Comparison of ENCODE assay signal across 8 cellular contexts in the genomic region with DNA sequence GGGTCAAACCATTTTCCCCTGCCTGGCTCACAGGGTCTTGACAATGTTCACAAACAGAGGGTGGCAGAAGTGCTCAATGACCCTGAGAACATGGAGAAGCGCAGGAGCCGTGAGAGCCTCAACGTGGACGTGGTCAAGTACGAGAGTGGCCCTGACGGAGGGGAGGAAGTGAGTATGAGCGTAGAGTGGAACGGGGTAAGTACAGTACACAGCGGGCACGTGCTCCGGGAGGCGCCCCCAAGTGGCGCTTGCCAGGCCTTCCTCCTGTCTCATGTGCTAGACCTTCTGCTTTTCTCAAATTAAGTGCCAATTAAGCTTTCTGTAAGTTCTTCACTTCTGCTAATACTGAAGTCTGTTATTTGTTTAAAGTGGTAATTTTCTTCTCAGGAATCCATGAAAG. TPM values are rescaled to one million over a fixed set of nuclear protein-coding genes. Genes with fewer than 3 reads are reported as not detected.
DNase-seq lines count a peak whose midpoint lies in the region; ATAC-seq, FAIRE-seq and TF ChIP-seq lines count a peak whose summit lies in the region.

No MANE protein-coding gene starts in this region.

- H3K27ac ChIP-seq in liver (ENCODE audit: low read depth in 1 of 2, low read length in 2 of 2) (no peak overlapping the region), stomach smooth muscle (ENCODE audit: low read length) (peak overlapping the region; percentile 55)

- H3K27me3 ChIP-seq in liver (ENCODE audit: control insufficient read depth in 4 of 4, insufficient read depth in 4 of 4, low read length in 3 of 4) (no peaks in the 10 kb centered on the region), stomach smooth muscle (ENCODE audit: control insufficient read depth in 1 of 2, insufficient read depth in 2 of 2, low read length in 2 of 2) (no peaks in the 10 kb centered on the region)

- no peaks in the 10 kb centered on the region for H3K9me3 ChIP-seq in liver (ENCODE audit: control insufficient read depth in 4 of 4, low read length in 3 of 4)
- H3K9me3 ChIP-seq in stomach smooth muscle (ENCODE audit: control insufficient read depth in 2 of 2, low read length in 2 of 2) = no peaks in the 10 kb centered on the region

- in situ Hi-C loops in SK-MEL-5 (cut with HindIII; ENCODE audit: low pct_unique_long_range_greater_than_20kb, low sequenced_read_pairs) (no loop called here), astrocyte of the spinal cord (cut with HindIII; ENCODE audit: low sequenced_read_pairs) (no loop called here)

- WGBS in liver = 60% methylated on average over 13 of the region's 13 CpGs

- H3K4me1 ChIP-seq in liver (ENCODE audit: control insufficient read depth in 4 of 4, insufficient read depth in 4 of 4, low read length in 3 of 4) = no peaks in the 10 kb centered on the region
- peaks cover 11% of the 10 kb centered on the region for H3K4me1 ChIP-seq in stomach smooth muscle (ENCODE audit: control insufficient read depth, insufficient read depth, low read length)

- no peak for FAIRE-seq in RCC 7860 (lab: Jason Lieb, UNC)

- H3K36me3 ChIP-seq in liver (ENCODE audit: control insufficient read depth in 4 of 4, insufficient read depth in 3 of 4, low read depth in 1 of 4, low read length in 3 of 4) (peaks cover 8 to 82% (median 64%) of the 10 kb centered on the region in 4 donors), stomach smooth muscle (ENCODE audit: control insufficient read depth in 2 of 2, insufficient read depth in 2 of 2, low read length in 2 of 2) (peaks cover 52 to 53% of the 10 kb centered on the region in 2 donors)

- TF ChIP-seq RAD21 in liver (IDR thresholded peaks at IDR 0.05) = peak; percentile 45 to 65

- peak; percentile 79 for TF ChIP-seq CTCF in GM12865 (IDR thresholded peaks at IDR 0.05; ENCODE audit: insufficient read depth, low read depth, low read length, missing control alignments)
- peak; percentile 57 for TF ChIP-seq CTCF in astrocyte of the spinal cord (IDR thresholded peaks at IDR 0.05; ENCODE audit: low read depth, low read length)
- peak; percentile 25 for TF ChIP-seq CTCF in liver (IDR thresholded peaks at IDR 0.05; ENCODE audit: low read depth, low read length, missing input control)

- H3K4me3 ChIP-seq in GM12865 (ENCODE audit: low read depth, low read length) = no peak overlapping the region
- no peak overlapping the region for H3K4me3 ChIP-seq in astrocyte of the spinal cord (ENCODE audit: low read depth, low read length)
- H3K4me3 ChIP-seq in liver (ENCODE audit: low read depth in 1 of 3, low read length in 3 of 3) = no peak overlapping the region
- H3K4me3 ChIP-seq in stomach smooth muscle (ENCODE audit: low read length in 2 of 2) = no peak overlapping the region

- H3K9ac ChIP-seq in liver (ENCODE audit: low read depth in 1 of 2, low read length in 2 of 2) (no peak overlapping the region), stomach smooth muscle (ENCODE audit: low read length in 2 of 2) (no peak overlapping the region)

- DNase-seq in GM12865 (ENCODE audit: low read depth) (peak; percentile 82), SK-MEL-5 (ENCODE audit: low read depth, low spot score) (peak; percentile 67), astrocyte of the spinal cord (ENCODE audit: low read depth, low spot score) (peak; percentile 16), NCI-H1417 treated with DMSO at 0.1 percent for 48 hours (lab: John Stamatoyannopoulos, UW) (no peak), RCC 7860 (ENCODE audit: low spot score) (no peak)

- peak; percentile 70 for ATAC-seq in HG02642 (IDR thresholded peaks at IDR 0.05; ENCODE audit: poor library complexity, unreplicated experiment)

TF ChIP-seq in liver, 16 proteins besides CTCF, POLR2A, EP300 and RAD21:
- TF ChIP-seq RXRA (IDR thresholded peaks at IDR 0.05) (peak in 1 of 2 donors; percentile 21), HNF4G (IDR thresholded peaks at IDR 0.05) (no peak), FOXA2 (IDR thresholded peaks at IDR 0.05) (no peak)
- TF ChIP-seq, protein P1, sequence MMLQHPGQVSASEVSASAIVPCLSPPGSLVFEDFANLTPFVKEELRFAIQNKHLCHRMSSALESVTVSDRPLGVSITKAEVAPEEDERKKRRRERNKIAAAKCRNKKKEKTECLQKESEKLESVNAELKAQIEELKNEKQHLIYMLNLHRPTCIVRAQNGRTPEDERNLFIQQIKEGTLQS (IDR thresholded peaks at IDR 0.05) = no peak
- TF ChIP-seq, protein P2, sequence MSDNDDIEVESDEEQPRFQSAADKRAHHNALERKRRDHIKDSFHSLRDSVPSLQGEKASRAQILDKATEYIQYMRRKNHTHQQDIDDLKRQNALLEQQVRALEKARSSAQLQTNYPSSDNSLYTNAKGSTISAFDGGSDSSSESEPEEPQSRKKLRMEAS (IDR thresholded peaks at IDR 0.05) = peak; percentile 37

RNA-seq across cellular contexts. Expression of gene XRCC3, which starts 35.9 kb away (rescaled TPM):
- total RNA-seq in SK-MEL-5 (2014; rRNA removed; shearing (Covaris generic)) = 27.7 and 33.5 TPM in 2 replicates
- 31.1 and 34.3 TPM in 2 replicates for polyA plus RNA-seq in SK-MEL-5 (2015; cell fraction: cytosol; rRNA removed)
- polyA plus RNA-seq in SK-MEL-5 (2015; cell fraction: nucleus; rRNA removed) = 61.7 and 105 TPM in 2 replicates
- total RNA-seq in liver = 10 to 100 TPM in 1 of 2 donors, 1 to 10 TPM in 1; 3.4 to 14.1 TPM
- polyA plus RNA-seq in liver = 1 to 10 TPM; 1.7 to 2.2 TPM

RNA-seq across cellular contexts. Expression of gene ZFYVE21, which starts 36.3 kb away (rescaled TPM):
- 22.1 and 33.2 TPM in 2 replicates for total RNA-seq in SK-MEL-5 (2014; rRNA removed; shearing (Covaris generic))
- polyA plus RNA-seq in SK-MEL-5 (2015; cell fraction: cytosol; rRNA removed) = 51.7 and 55.1 TPM in 2 replicates
- 46.8 and 51.6 TPM in 2 replicates for polyA plus RNA-seq in SK-MEL-5 (2015; cell fraction: nucleus; rRNA removed)
- 10 to 100 TPM; 28.0 to 36.9 TPM for total RNA-seq in liver
- polyA plus RNA-seq in liver = 10 to 100 TPM; 28.2 to 33.3 TPM

RNA-seq across cellular contexts. Expression of gene KLC1, which starts 50.3 kb away (rescaled TPM):
- 128 and 136 TPM in 2 replicates for total RNA-seq in SK-MEL-5 (2014; rRNA removed; shearing (Covaris generic))
- polyA plus RNA-seq in SK-MEL-5 (2015; cell fraction: cytosol; rRNA removed) = 164 and 177 TPM in 2 replicates
- polyA plus RNA-seq in SK-MEL-5 (2015; cell fraction: nucleus; rRNA removed) = 199 and 212 TPM in 2 replicates
- 100 to 1,000 TPM in 1 of 2 donors, 10 to 100 TPM in 1; 61.6 to 131 TPM for total RNA-seq in liver
- 10 to 100 TPM; 22.9 to 30.4 TPM for polyA plus RNA-seq in liver

Comparison
In these comparisons a context has a peak if more than half of its experiments do, and no peak if none do; other contexts are left out.
1. DNase-seq: peak in GM12865 (single experiment), SK-MEL-5 (single experiment) and astrocyte of the spinal cord (single experiment); none in NCI-H1417 treated with DMSO at 0.1 percent for 48 hours (single experiment) and RCC 7860 (single experiment).
2. CTCF ChIP-seq: peak in every context shown above with its lines; median percentile 79 in GM12865; 57 in astrocyte of the spinal cord; 25 in liver.